In genomic region chr11:96483550-96483949, GRCh38 we compare ENCODE assay signal across 2 cellular contexts.
TF ChIP-seq lines count a peak whose summit lies in the region.

No MANE protein-coding gene starts in this region.

TF ChIP-seq in SK-N-SH treated with all-trans-retinoic acid at 6 μM for 48 hours, 23 proteins besides CTCF, POLR2A, EP300 and RAD21 (continued from another document):
- no peak for TF ChIP-seq PATZ1 (CRISPR knock-in tag; IDR thresholded peaks at IDR 0.05; ENCODE audit: borderline replicate concordance)
- TF ChIP-seq ISL1 (CRISPR knock-in tag; IDR thresholded peaks at IDR 0.05): peak; percentile 47
TF ChIP-seq in SK-N-SH treated with all-trans-retinoic acid at 6 μM for 48 hours: peak in this region for 1.

TF ChIP-seq in K562, 482 proteins besides CTCF, POLR2A, EP300 and RAD21 (continued from another document):
- TF ChIP-seq, protein P1, sequence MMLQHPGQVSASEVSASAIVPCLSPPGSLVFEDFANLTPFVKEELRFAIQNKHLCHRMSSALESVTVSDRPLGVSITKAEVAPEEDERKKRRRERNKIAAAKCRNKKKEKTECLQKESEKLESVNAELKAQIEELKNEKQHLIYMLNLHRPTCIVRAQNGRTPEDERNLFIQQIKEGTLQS (IDR thresholded peaks at IDR 0.05): peak; percentile 80
- TF ChIP-seq, protein P1 (CRISPR knock-in tag; conservative IDR thresholded peaks at IDR 0.05): no peak
- 0 out of 2 replicates have a peak, but pooled peaks have one; percentile 15 for TF ChIP-seq JUN (IDR thresholded peaks at IDR 0.05; ENCODE audit: borderline replicate concordance, low read depth, low read length)
- TF ChIP-seq JUN (CRISPR knock-in tag; IDR thresholded peaks at IDR 0.05; ENCODE audit: borderline replicate concordance): no peak
- peak; percentile 75 for TF ChIP-seq FOSL1 (tag; conservative IDR thresholded peaks at IDR 0.05)
- peak; percentile 83 for TF ChIP-seq MEIS2 (IDR thresholded peaks at IDR 0.05; ENCODE audit: partially characterized antibody)
- peak; percentile 16; the same call in 1 of the 2 replicates for TF ChIP-seq CBFA2T3 (IDR thresholded peaks at IDR 0.05)
- peak; percentile 64; the same call in 1 of the 2 replicates for TF ChIP-seq SMARCA4 (IDR thresholded peaks at IDR 0.05)
- no peak for TF ChIP-seq HEY1 (CRISPR knock-in tag; IDR thresholded peaks at IDR 0.05; ENCODE audit: borderline replicate concordance)
- no peak for TF ChIP-seq PBX2 (CRISPR knock-in tag; IDR thresholded peaks at IDR 0.05; ENCODE audit: low read depth)
- peak; percentile 83 for TF ChIP-seq PBX2 (tag; conservative IDR thresholded peaks at IDR 0.05; ENCODE audit: low read depth)
- no peak for TF ChIP-seq SMAD3 (CRISPR knock-in tag; conservative IDR thresholded peaks at IDR 0.05)
- TF ChIP-seq DPF2 (IDR thresholded peaks at IDR 0.05): peak; percentile 57; the same call in 1 of the 2 replicates
- TF ChIP-seq PKNOX1 (IDR thresholded peaks at IDR 0.05): peak; percentile 65
